ENCODE assay signal across 8 cellular contexts in genomic region chr1:11925196-11925937, GRCh38. TPM values are rescaled to one million over a fixed set of nuclear protein-coding genes. Genes with fewer than 3 reads are reported as not detected.
A peak's percentile ranks its signal among the peaks of the same experiment; 100 is the strongest.
DNase-seq lines count a peak whose midpoint lies in the region; ATAC-seq and TF ChIP-seq lines count a peak whose summit lies in the region.
"Not testable (repeated sequence)": the region's sequence is repeated elsewhere in the genome, so short reads cannot be mapped to it uniquely, and the experiment has no call there.

No MANE protein-coding gene starts in this region.

- H3K4me2 ChIP-seq in DND-41 (ENCODE audit: insufficient read depth, low read length) (peak overlapping the region; percentile 94), mammary epithelial cell (ENCODE audit: insufficient read depth, low read depth, low read length) (peak overlapping the region; percentile 95)

- peaks cover 44% of the 10 kb centered on the region for H3K4me1 ChIP-seq in DND-41 (ENCODE audit: insufficient read depth, low read length)
- peaks cover 33% of the 10 kb centered on the region for H3K4me1 ChIP-seq in mammary epithelial cell (ENCODE audit: insufficient read depth, low read length)
- not testable (repeated sequence) for H3K4me1 ChIP-seq in right cardiac atrium (ENCODE audit: control insufficient read depth, insufficient read depth, low read length)
- peaks cover 32 to 66% of the 10 kb centered on the region in 2 donors for H3K4me1 ChIP-seq in thoracic aorta (ENCODE audit: control insufficient read depth in 1 of 2, low read depth in 2 of 2)

- WGBS in mammary epithelial cell (ENCODE audit: low coverage, missing lambda C conversion rate): 20% methylated on average over 1 of the region's 54 CpGs
- 5% methylated on average over 41 of the region's 54 CpGs for WGBS in right cardiac atrium

- not testable (repeated sequence) for TF ChIP-seq CTCF in DND-41 (IDR thresholded peaks at IDR 0.05; ENCODE audit: borderline replicate concordance, extremely low read depth, low read length, poor library complexity, severe bottlenecking); HL-60 (IDR thresholded peaks at IDR 0.05; ENCODE audit: insufficient read depth, low read length); VCaP (conservative IDR thresholded peaks at IDR 0.05); mammary epithelial cell (conservative IDR thresholded peaks at IDR 0.05 in 1 of 2, IDR thresholded peaks at IDR 0.05 in 1 of 2; ENCODE audit: extremely low read depth in 1 of 2, insufficient read depth in 1 of 2, low read depth in 1 of 2, low read length in 2 of 2); nephron (IDR thresholded peaks at IDR 0.05; ENCODE audit: unreplicated experiment in 3 of 3); thoracic aorta (IDR thresholded peaks at IDR 0.05)

- H3K4me3 Mint-ChIP-seq in nephron: peak overlapping the region; percentile 83 to 88 (median 86)

- not testable (repeated sequence) for H3K9me3 Mint-ChIP-seq in nephron

- CTCF ChIA-PET in mammary epithelial cell (lab: Charles Lee; ENCODE audit: low non-redundant PET): not testable (repeated sequence)

- ATAC-seq in DND-41 (ENCODE audit: insufficient read depth, low read depth) (peak; percentile 44), GM21825 (IDR thresholded peaks at IDR 0.05; ENCODE audit: unreplicated experiment) (peak; percentile 12), right cardiac atrium (peak; percentile 7 to 10)
- ATAC-seq in thoracic aorta (ENCODE audit: insufficient number of reproducible peaks, low FRiP score, low read depth): not testable (repeated sequence)

- H3K79me2 ChIP-seq in DND-41 (ENCODE audit: insufficient read depth, low read length) (peaks cover 51% of the 10 kb centered on the region), mammary epithelial cell (ENCODE audit: insufficient read depth, low read length) (peaks cover 51% of the 10 kb centered on the region)

- intact Hi-C loops in mammary epithelial cell (cut with micrococcal nuclease): loop anchor here (5.0 kb wide), 1 partner anchor 42 kb away; no protein-coding TSS in a partner anchor
- intact Hi-C loops in right cardiac atrium (cut with DNase I): not testable (repeated sequence)

- H3K4me3 ChIP-seq in DND-41 (ENCODE audit: low read depth in 1 of 2, low read length in 2 of 2) (peak overlapping the region; percentile 40 to 62; a peak in 3 of 4 replicates), HL-60 (replicated peaks; ENCODE audit: insufficient read depth, low read length) (peak overlapping the region; percentile 64), mammary epithelial cell (replicated peaks in 1 of 3; ENCODE audit: insufficient read depth in 1 of 3, low read depth in 2 of 3, low read length in 3 of 3) (peak overlapping the region; percentile 39 to 57 (median 57)), right cardiac atrium (ENCODE audit: low read length) (peak overlapping the region; percentile 80), thoracic aorta (peak overlapping the region; percentile 75)

- in situ Hi-C loops in mammary epithelial cell (cut with MboI; ENCODE audit: low sequenced_read_pairs in 2 of 2): not testable (repeated sequence)

- H3K27ac Mint-ChIP-seq in nephron: not testable (repeated sequence)

- not testable (repeated sequence) for H2AFZ ChIP-seq in DND-41 (ENCODE audit: low read depth, low read length)
- peak overlapping the region; percentile 7 for H2AFZ ChIP-seq in mammary epithelial cell (ENCODE audit: low read depth, low read length)

- H3K27ac ChIP-seq in DND-41 (ENCODE audit: low read length) (peak overlapping the region; percentile 47), HL-60 (replicated peaks) (peak overlapping the region; percentile 62), VCaP (peak overlapping the region; percentile 62; the same call in 1 of the 2 replicates), thoracic aorta (peak overlapping the region in 1 of 2 donors; percentile 31)
- not testable (repeated sequence) for H3K27ac ChIP-seq in mammary epithelial cell (ENCODE audit: insufficient read depth, low read depth, low read length); right cardiac atrium (ENCODE audit: low read length)

- H3K36me3 ChIP-seq in DND-41 (ENCODE audit: insufficient read depth, low read length) (peaks cover 44% of the 10 kb centered on the region), thoracic aorta (peaks cover 19% of the 10 kb centered on the region)
- not testable (repeated sequence) for H3K36me3 ChIP-seq in mammary epithelial cell (ENCODE audit: insufficient read depth, low read length)

- peak; percentile 23 for DNase-seq in DND-41
- not testable (repeated sequence) for DNase-seq in HL-60 (ENCODE audit: low read depth in 1 of 2, low spot score in 1 of 2); mammary epithelial cell; right cardiac atrium; thoracic aorta (ENCODE audit: low spot score)

- H3K36me3 Mint-ChIP-seq in nephron (ENCODE audit: low read depth): peaks cover 24% of the 10 kb centered on the region

- peaks cover 43% of the 10 kb centered on the region for H3K4me1 Mint-ChIP-seq in nephron

- not testable (repeated sequence) for BruUV-seq in mammary epithelial cell (replicated peaks; lab: Mats Ljungman, UMichigan)

- H3K27me3 ChIP-seq in DND-41 (ENCODE audit: insufficient read depth, low read length, poor library complexity); HL-60 (ENCODE audit: insufficient read depth, poor library complexity, severe bottlenecking); mammary epithelial cell (ENCODE audit: insufficient read depth, low read length); right cardiac atrium (ENCODE audit: control insufficient read depth, insufficient read depth); thoracic aorta (replicated peaks; ENCODE audit: insufficient read depth): not testable (repeated sequence)

- peaks cover 43% of the 10 kb centered on the region for H4K20me1 ChIP-seq in DND-41 (ENCODE audit: insufficient read depth, low read length)
- H4K20me1 ChIP-seq in mammary epithelial cell (ENCODE audit: insufficient read depth, low read length): not testable (repeated sequence)

- H3K9ac ChIP-seq in DND-41 (ENCODE audit: low read depth, low read length) (peak overlapping the region; percentile 66), mammary epithelial cell (ENCODE audit: insufficient read depth, low read length) (peak overlapping the region; percentile 35)

- H3K9me3 ChIP-seq in DND-41 (ENCODE audit: insufficient read depth, low read length, severe bottlenecking); mammary epithelial cell (replicated peaks; ENCODE audit: insufficient read depth, low read length); right cardiac atrium (ENCODE audit: control insufficient read depth, low read length); thoracic aorta: not testable (repeated sequence)

- H3K27me3 Mint-ChIP-seq in nephron (ENCODE audit: low read depth): not testable (repeated sequence)

- dilution Hi-C loops in mammary epithelial cell (cut with HindIII; ENCODE audit: low sequenced_read_pairs): not testable (repeated sequence)

RNA-seq across cellular contexts. Expression of gene KIAA2013, which starts 0.9 kb away (rescaled TPM):
- 10 to 100 TPM; 35.1 to 72.3 TPM for total RNA-seq in mammary epithelial cell
- 61.9 TPM for polyA plus RNA-seq in mammary epithelial cell
- polyA minus RNA-seq in mammary epithelial cell: 35.6 TPM
- total RNA-seq in right cardiac atrium: 10 to 100 TPM; 34.6 to 38.1 (median 36.3) TPM
- 37.3 TPM for polyA plus RNA-seq in right cardiac atrium
- total RNA-seq in thoracic aorta: 100 to 1,000 TPM in 1 of 2 donors, 10 to 100 TPM in 1; 86.1 to 110 TPM

RNA-seq across cellular contexts. Expression of gene PLOD1, which starts 9.2 kb away (rescaled TPM):
- total RNA-seq in mammary epithelial cell: 100 to 1,000 TPM; 107 to 197 TPM
- 189 TPM for polyA plus RNA-seq in mammary epithelial cell
- polyA minus RNA-seq in mammary epithelial cell: 128 TPM
- 10 to 100 TPM; 49.5 to 77.8 (median 63.1) TPM for total RNA-seq in right cardiac atrium
- polyA plus RNA-seq in right cardiac atrium: 51.0 TPM
- 100 to 1,000 TPM in 1 of 2 donors, 10 to 100 TPM in 1; 71.3 to 123 TPM for total RNA-seq in thoracic aorta

RNA-seq across cellular contexts. Expression of gene MFN2, which starts 54.9 kb away (rescaled TPM):
- 100 to 1,000 TPM; 106 to 133 TPM for total RNA-seq in mammary epithelial cell
- 91.6 TPM for polyA plus RNA-seq in mammary epithelial cell
- 189 TPM for polyA minus RNA-seq in mammary epithelial cell
- 100 to 1,000 TPM; 386 to 449 (median 419) TPM for total RNA-seq in right cardiac atrium
- polyA plus RNA-seq in right cardiac atrium: 237 TPM
- 10 to 100 TPM; 48.7 to 50.1 TPM for total RNA-seq in thoracic aorta
